21 cellular contexts compared by ENCODE assay signal in genomic region chr18:32918692-32919250, GRCh38.
DNase-seq lines count a peak whose midpoint lies in the region; ATAC-seq, FAIRE-seq and TF ChIP-seq lines count a peak whose summit lies in the region.
"Had no signal": no experiment of that assay in that cellular context is flagged by ENCODE, and none has a peak within 500 bp of the region (broad histone marks: within the 10 kb centered on the region; RNA-seq: fewer than 3 reads in every experiment).

No MANE protein-coding gene starts in this region.

- ATAC-seq in HG03558 (IDR thresholded peaks at IDR 0.05; ENCODE audit: extremely low read depth, unreplicated experiment) = peak; percentile 42
- ATAC-seq in HG03108 (IDR thresholded peaks at IDR 0.05; ENCODE audit: unreplicated experiment) = no peak
- ATAC-seq: PC-3 had no signal

- no peaks in the 10 kb centered on the region for H3K36me3 Mint-ChIP-seq in nephron progenitor cell (ENCODE audit: low read depth)

- no peak for TF ChIP-seq CTCF in bronchial epithelial cell (IDR thresholded peaks at IDR 0.05; ENCODE audit: insufficient read depth, low read length, severe bottlenecking)
- TF ChIP-seq CTCF in nephron progenitor cell (IDR thresholded peaks at IDR 0.05) = no peak

- peaks cover 61% of the 10 kb centered on the region for H3K4me1 ChIP-seq in BLaER1

- no peaks in the 10 kb centered on the region for H3K36me3 ChIP-seq in BLaER1
- H3K36me3 ChIP-seq in bronchial epithelial cell (ENCODE audit: control insufficient read depth, insufficient read depth, low read length) = no peaks in the 10 kb centered on the region
- H3K36me3 ChIP-seq: SJSA1 had no signal

- DNase-seq in GM19239 (ENCODE audit: insufficient read length, low spot score) (no peak), bronchial epithelial cell (ENCODE audit: low read depth) (no peak), nephron progenitor cell (no peak), NCI-H1436 (lab: John Stamatoyannopoulos, UW) (no peak), Kasumi-1 (lab: John Stamatoyannopoulos, UW) (no peak)
- DNase-seq: 8988T; C1 segment of cervical spinal cord; H9; MV-4-11; NCI-H1417; NCI-H1930; NCI-H2171; NCI-H446; NCI-H69; NK-92 treated with Interleukin-12 subunit alpha and Interleukin-12 subunit beta, amount 100 ng/mL, for 24 hours; PC-3; SW 1271 had no signal

- H3K4me3 Mint-ChIP-seq in nephron progenitor cell = no peak overlapping the region
- H3K4me3 Mint-ChIP-seq: H9 had no signal

- peaks cover 39% of the 10 kb centered on the region for H3K4me1 Mint-ChIP-seq in nephron progenitor cell

- H4K20me1 ChIP-seq in BLaER1 = no peaks in the 10 kb centered on the region

- H3K27me3 ChIP-seq in BLaER1 (no peaks in the 10 kb centered on the region), bronchial epithelial cell (ENCODE audit: control insufficient read depth, insufficient read depth, low read length) (no peaks in the 10 kb centered on the region)
- H3K27me3 ChIP-seq: SJSA1 had no signal

- H3K4me3 ChIP-seq in BLaER1 (no peak overlapping the region), bronchial epithelial cell (ENCODE audit: low read depth, low read length) (no peak overlapping the region)
- H3K4me3 ChIP-seq: SJSA1 had no signal

- H3K9me3 Mint-ChIP-seq in nephron progenitor cell = no peaks in the 10 kb centered on the region
- H3K9me3 Mint-ChIP-seq: H9 had no signal

- no peak overlapping the region for H3K9ac ChIP-seq in BLaER1

- H3K9me3 ChIP-seq in BLaER1 = no peaks in the 10 kb centered on the region
- H3K9me3 ChIP-seq: SJSA1 had no signal

- no peaks in the 10 kb centered on the region for H3K27me3 Mint-ChIP-seq in nephron progenitor cell (ENCODE audit: low read depth, poor library complexity)

- peak overlapping the region; percentile 10; the same call in 1 of the 2 replicates for H3K27ac ChIP-seq in BLaER1
- H3K27ac ChIP-seq: SJSA1 had no signal

- H3K27ac Mint-ChIP-seq in nephron progenitor cell = no peak overlapping the region
- H3K27ac Mint-ChIP-seq: H9 had no signal

- FAIRE-seq in GM19239 (lab: Jason Lieb, UNC) = peak; percentile 14
- FAIRE-seq in bronchial epithelial cell (lab: Jason Lieb, UNC) = peak; percentile 32

- H3K4me2 ChIP-seq in BLaER1 = peak overlapping the region; percentile 41
